12 cellular contexts compared by ENCODE assay signal in genomic region chr4:99377341-99377740, GRCh38. TPM values are rescaled to one million over a fixed set of nuclear protein-coding genes. Genes with fewer than 3 reads are reported as not detected.
A peak's percentile ranks its signal among the peaks of the same experiment; 100 is the strongest.
DNase-seq lines count a peak whose midpoint lies in the region; ATAC-seq and TF ChIP-seq lines count a peak whose summit lies in the region.
"Not testable (repeated sequence)": the region's sequence is repeated elsewhere in the genome, so short reads cannot be mapped to it uniquely, and the experiment has no call there.
"Had no signal": no experiment of that assay in that cellular context is flagged by ENCODE, and none has a peak within 500 bp of the region (broad histone marks: within the 10 kb centered on the region; RNA-seq: fewer than 3 reads in every experiment).

No MANE protein-coding gene starts in this region.

- not testable (repeated sequence) for H3K4me3 ChIP-seq in astrocyte of the spinal cord (ENCODE audit: low read depth, low read length); fibroblast of mammary gland (ENCODE audit: control insufficient read depth, low read depth, low read length); upper lobe of right lung

- peak; percentile 45 for DNase-seq in DMS 273 (lab: John Stamatoyannopoulos, UW; ENCODE audit: unreplicated experiment)
- peak; percentile 56 for DNase-seq in RPMI7951 (ENCODE audit: low read depth)
- not testable (repeated sequence) for DNase-seq in astrocyte of the spinal cord (ENCODE audit: low read depth, low spot score); left lobe of liver (ENCODE audit: low spot score); upper lobe of right lung
- DNase-seq in fibroblast of mammary gland (ENCODE audit: low read depth) = peak; percentile 71

- H3K36me3 ChIP-seq in upper lobe of right lung = not testable (repeated sequence)

- TF ChIP-seq CTCF in LNCAP (IDR thresholded peaks at IDR 0.05) (peak; percentile 47), astrocyte of the spinal cord (IDR thresholded peaks at IDR 0.05; ENCODE audit: low read depth, low read length) (peak; percentile 61), fibroblast of mammary gland (conservative IDR thresholded peaks at IDR 0.05; ENCODE audit: control insufficient read depth, insufficient read depth, low read depth, low read length) (peak; percentile 66), upper lobe of right lung (IDR thresholded peaks at IDR 0.05) (peak; percentile 27)

- H3K27me3 ChIP-seq in upper lobe of right lung = not testable (repeated sequence)

- H3K27ac ChIP-seq in upper lobe of right lung = not testable (repeated sequence)

- in situ Hi-C loops in astrocyte of the spinal cord (cut with HindIII; ENCODE audit: low sequenced_read_pairs) = not testable (repeated sequence)

- peak; percentile 56 for ATAC-seq in GM19372 (IDR thresholded peaks at IDR 0.05; ENCODE audit: low read depth, unreplicated experiment)
- peak; percentile 86 for ATAC-seq in left lobe of liver
- ATAC-seq in upper lobe of right lung = not testable (repeated sequence)

- H3K9me3 ChIP-seq in upper lobe of right lung = not testable (repeated sequence)

- intact Hi-C loops in upper lobe of right lung (cut with DNase I) = not testable (repeated sequence)

- H3K4me1 ChIP-seq in upper lobe of right lung = not testable (repeated sequence)

RNA-seq across cellular contexts. Expression of gene ADH1C, which starts 24.8 kb away (rescaled TPM):
- 0.29 and 0.48 TPM in 2 replicates for total RNA-seq in RPMI7951 (2014; rRNA removed; shearing (Covaris generic))
- 522 TPM for total RNA-seq in left lobe of liver
- 6.8 TPM for total RNA-seq in upper lobe of right lung
- total RNA-seq: endothelial cell of umbilical vein; naive thymus-derived CD4-positive, alpha-beta T cell; SJCRH30 had no signal

RNA-seq across cellular contexts. Expression of gene ADH1B, which starts 56.1 kb away (rescaled TPM):
- not detected in 2 replicates for total RNA-seq in RPMI7951 (2014; rRNA removed; shearing (Covaris generic))
- total RNA-seq in left lobe of liver (4,370 TPM), upper lobe of right lung (744 TPM)
- total RNA-seq: endothelial cell of umbilical vein; naive thymus-derived CD4-positive, alpha-beta T cell; SJCRH30 had no signal

RNA-seq across cellular contexts. Expression of gene ADH7, which starts 57.8 kb away (rescaled TPM):
- not detected in 2 replicates for total RNA-seq in RPMI7951 (2014; rRNA removed; shearing (Covaris generic))
- total RNA-seq in left lobe of liver (not detected), upper lobe of right lung (not detected)
- total RNA-seq: activated T-cell treated with anti-CD3 and anti-CD28 coated beads, Interleukin-2, amount 50 U/mL, for 4 hours; endothelial cell of umbilical vein; naive thymus-derived CD4-positive, alpha-beta T cell; SJCRH30 had no signal

Comparison
In these comparisons a context has a peak if more than half of its experiments do, and no peak if none do; other contexts are left out.
1. RNA of gene ADH1C, which starts 24.8 kb away (total RNA-seq): 522 TPM in left lobe of liver (single experiment); 6.8 TPM in upper lobe of right lung (single experiment) and 0.29 to 0.48 TPM in RPMI7951; every median in the first group is over 10 times any median in the second.
2. RNA of gene ADH1B, which starts 56.1 kb away (total RNA-seq): 4,370 TPM in left lobe of liver (single experiment) and 744 TPM in upper lobe of right lung (single experiment); not detected in RPMI7951; every median in the first group is over 100 times any median in the second.
3. Peak in every context shown above with its lines, with median percentiles within 50 percentile points of each other: CTCF ChIP-seq.